ENCODE assay signal across 11 cellular contexts in genomic region chr22:23845661-23846469, GRCh38. TPM values are rescaled to one million over a fixed set of nuclear protein-coding genes. Genes with fewer than 3 reads are reported as not detected.
DNase-seq lines count a peak whose midpoint lies in the region; ATAC-seq and TF ChIP-seq lines count a peak whose summit lies in the region.
"Had no signal": no experiment of that assay in that cellular context is flagged by ENCODE, and none has a peak within 500 bp of the region (broad histone marks: within the 10 kb centered on the region; RNA-seq: fewer than 3 reads in every experiment).

No MANE protein-coding gene starts in this region.

- no peak for DNase-seq in activated B cell treated with CpG ODN at 0.5 μM for 24 hours
- no peak for DNase-seq in SIG-M5 (lab: John Stamatoyannopoulos, UW)
- DNase-seq in tibial artery, result no peak
- DNase-seq: amniotic stem cell, NCI-H1092 treated with DMSO at 0.1 percent for 48 hours, NCI-H748 treated with DMSO at 0.1 percent for 48 hours, T-helper 2 cell had no signal

- no peaks in the 10 kb centered on the region for H3K79me2 ChIP-seq in DOHH2 (ENCODE audit: control insufficient read depth, low read length)

- WGBS in mesodermal cell (ENCODE audit: insufficient coverage in 2 of 2), 2 experiments, result 79 to 83% methylated on average over 11 to 12 of the region's 12 CpGs

- peak overlapping the region; percentile 69 for H3K4me2 ChIP-seq in DOHH2 (ENCODE audit: low read length)

- intact Hi-C loops in activated B cell treated with CpG ODN at 0.5 μM for 24 hours (cut with micrococcal nuclease), result loop anchor here (5.0 to 10.0 kb wide), 3 partner anchors 129 to 441 kb away; no protein-coding TSS in a partner anchor
- intact Hi-C loops in tibial artery (cut with DNase I; ENCODE audit: low total_unique reads), result loop anchor here (5.0 kb wide), 3 partner anchors 79 to 304 kb away; partner anchors contain the start of gene CHCHD10

- POLR2A ChIA-PET in activated B cell treated with CpG ODN at 0.5 μM for 24 hours (lab: Charles Lee), result interaction anchor here (0.5 to 2.2 kb wide), 16 partner anchors 7 to 107 kb away, joined by 3 to 16 read pairs (median 4); partner anchors contain the start of genes CHCHD10, DERL3, MMP11 and SLC2A11

- TF ChIP-seq CTCF in DOHH2 (IDR thresholded peaks at IDR 0.05; ENCODE audit: low read depth, low read length, poor library complexity, severe bottlenecking), result no peak
- TF ChIP-seq CTCF in activated B cell treated with CpG ODN at 0.5 μM for 24 hours (IDR thresholded peaks at IDR 0.05), result no peak
- TF ChIP-seq CTCF in tibial artery (IDR thresholded peaks at IDR 0.05), result no peak

- H3K4me3 ChIP-seq in DOHH2 (ENCODE audit: low read length), result peak overlapping the region; percentile 61
- H3K4me3 ChIP-seq in mesodermal cell (ENCODE audit: extremely low read depth, insufficient read depth, low read length, poor library complexity, severe bottlenecking), result no peak overlapping the region
- H3K4me3 ChIP-seq in tibial artery, result no peak overlapping the region

- no peaks in the 10 kb centered on the region for H3K9me3 ChIP-seq in DOHH2 (ENCODE audit: control insufficient read depth, insufficient read depth, low read length)
- H3K9me3 ChIP-seq in mesodermal cell (ENCODE audit: control insufficient read depth, low read length), result no peaks in the 10 kb centered on the region
- no peaks in the 10 kb centered on the region for H3K9me3 ChIP-seq in tibial artery

- no peaks in the 10 kb centered on the region for H3K9me3 Mint-ChIP-seq in activated B cell treated with CpG ODN at 0.5 μM for 24 hours

- peak overlapping the region; percentile 28 for H3K4me3 Mint-ChIP-seq in activated B cell treated with CpG ODN at 0.5 μM for 24 hours

- H3K36me3 ChIP-seq in DOHH2 (ENCODE audit: control insufficient read depth, low read length), result no peaks in the 10 kb centered on the region
- H3K36me3 ChIP-seq in mesodermal cell (ENCODE audit: control insufficient read depth, insufficient read depth, low read length), result no peaks in the 10 kb centered on the region
- H3K36me3 ChIP-seq in tibial artery, result no peaks in the 10 kb centered on the region

- ATAC-seq in activated B cell treated with CpG ODN at 0.5 μM for 24 hours (ENCODE audit: low read depth), result no peak
- no peak for ATAC-seq in HG02840 (IDR thresholded peaks at IDR 0.05; ENCODE audit: low FRiP score, unreplicated experiment)
- ATAC-seq: HCT116 had no signal

- H3K27ac Mint-ChIP-seq in activated B cell treated with CpG ODN at 0.5 μM for 24 hours, result peak overlapping the region; percentile 68

- H3K9me2 ChIP-seq in DOHH2 (replicated peaks; ENCODE audit: control insufficient read depth, low read length), result no peaks in the 10 kb centered on the region

- no peaks in the 10 kb centered on the region for H4K20me1 ChIP-seq in DOHH2 (ENCODE audit: control insufficient read depth, insufficient read depth, low read depth, low read length)

- H3K27ac ChIP-seq in DOHH2 (ENCODE audit: low read depth, low read length) (peak overlapping the region; percentile 90), mesodermal cell (ENCODE audit: low read depth, low read length, severe bottlenecking) (peak overlapping the region; percentile 63), tibial artery (no peak overlapping the region)

- CTCF ChIA-PET in activated B cell treated with CpG ODN at 0.5 μM for 24 hours (lab: Charles Lee), result interaction anchor here (0.7 to 2.6 kb wide), 8 partner anchors 11 to 255 kb away, joined by 3 to 12 read pairs (median 5); partner anchors contain the start of genes MMP11 and SLC2A11

- no peaks in the 10 kb centered on the region for H3K27me3 Mint-ChIP-seq in activated B cell treated with CpG ODN at 0.5 μM for 24 hours

- no peaks in the 10 kb centered on the region for H3K27me3 ChIP-seq in DOHH2 (ENCODE audit: control insufficient read depth, low read length)
- peaks cover 0 to 5% of the 10 kb centered on the region in 2 donors for H3K27me3 ChIP-seq in tibial artery

- peaks cover 99% of the 10 kb centered on the region for H3K4me1 ChIP-seq in DOHH2 (ENCODE audit: control insufficient read depth, low read length)
- peaks cover 44% of the 10 kb centered on the region for H3K4me1 ChIP-seq in mesodermal cell (ENCODE audit: control insufficient read depth, insufficient read depth, low read length, poor library complexity, severe bottlenecking)
- H3K4me1 ChIP-seq in tibial artery, result peaks cover 0 to 26% (median 11%) of the 10 kb centered on the region in 4 donors

- H3K4me1 Mint-ChIP-seq in activated B cell treated with CpG ODN at 0.5 μM for 24 hours, result peaks cover 86% of the 10 kb centered on the region

- peaks cover 30% of the 10 kb centered on the region for H3F3A ChIP-seq in DOHH2 (ENCODE audit: control insufficient read depth, insufficient read depth)

- no peaks in the 10 kb centered on the region for H3K36me3 Mint-ChIP-seq in activated B cell treated with CpG ODN at 0.5 μM for 24 hours (ENCODE audit: low read depth)

RNA-seq across cellular contexts. Expression of gene DERL3, which starts 7.1 kb away (rescaled TPM):
- 15.4 and 18.3 TPM in 2 replicates for total RNA-seq in activated B cell treated with CpG ODN at 0.5 μM for 24 hours
- polyA plus RNA-seq in mesodermal cell (2013, experiment 1 of 2), result 7.7 TPM
- 5.6 TPM for polyA plus RNA-seq in mesodermal cell (2013, experiment 2 of 2)

RNA-seq across cellular contexts. Expression of gene SLC2A11, which starts 11.8 kb away (rescaled TPM):
- total RNA-seq in activated B cell treated with CpG ODN at 0.5 μM for 24 hours, result 24.0 and 30.2 TPM in 2 replicates
- 11.6 TPM for polyA plus RNA-seq in mesodermal cell (2013, experiment 1 of 2)
- polyA plus RNA-seq in mesodermal cell (2013, experiment 2 of 2), result 12.3 TPM

RNA-seq across cellular contexts. Expression of gene MIF, which starts 48.3 kb away (rescaled TPM):
- total RNA-seq in activated B cell treated with CpG ODN at 0.5 μM for 24 hours, result 308 and 349 TPM in 2 replicates
- 781 TPM for polyA plus RNA-seq in mesodermal cell (2013, experiment 1 of 2)
- 681 TPM for polyA plus RNA-seq in mesodermal cell (2013, experiment 2 of 2)

RNA-seq across cellular contexts. Expression of gene SMARCB1, which starts 59.1 kb away (rescaled TPM):
- 156 and 161 TPM in 2 replicates for total RNA-seq in activated B cell treated with CpG ODN at 0.5 μM for 24 hours
- polyA plus RNA-seq in mesodermal cell (2013, experiment 1 of 2), result 178 TPM
- 153 TPM for polyA plus RNA-seq in mesodermal cell (2013, experiment 2 of 2)

Comparison
In these comparisons a context has a peak if more than half of its experiments do, and no peak if none do; other contexts are left out.
1. H3K27ac ChIP-seq: peak in DOHH2 (single experiment) and mesodermal cell (single experiment); none in tibial artery (0 of 2).